16 cellular contexts compared by ENCODE assay signal in genomic region chr10:16602104-16602735, GRCh38.
DNase-seq lines count a peak whose midpoint lies in the region; ATAC-seq and TF ChIP-seq lines count a peak whose summit lies in the region.
"Had no signal": no experiment of that assay in that cellular context is flagged by ENCODE, and none has a peak within 500 bp of the region (broad histone marks: within the 10 kb centered on the region; RNA-seq: fewer than 3 reads in every experiment).

No MANE protein-coding gene starts in this region.

- peak overlapping the region; percentile 62 for H3K27ac Mint-ChIP-seq in endothelial cell (ENCODE audit: unreplicated experiment)

- peaks cover 12% of the 10 kb centered on the region for H3K4me1 Mint-ChIP-seq in endothelial cell (ENCODE audit: unreplicated experiment)
- H3K4me1 Mint-ChIP-seq: CD14-positive monocyte had no signal

- H3K9me3 Mint-ChIP-seq in endothelial cell (ENCODE audit: unreplicated experiment), result no peaks in the 10 kb centered on the region

- ATAC-seq in GM21515 (IDR thresholded peaks at IDR 0.05; ENCODE audit: unreplicated experiment), result no peak
- ATAC-seq: HepG2 had no signal

- TF ChIP-seq CTCF in endothelial cell (IDR thresholded peaks at IDR 0.05; ENCODE audit: unreplicated experiment), result no peak

- H3K4me3 Mint-ChIP-seq in endothelial cell (ENCODE audit: unreplicated experiment), result no peak overlapping the region
- H3K4me3 Mint-ChIP-seq: CD14-positive monocyte had no signal

- peaks cover 3% of the 10 kb centered on the region for H3K27me3 Mint-ChIP-seq in endothelial cell (ENCODE audit: unreplicated experiment)

- DNase-seq in DMS153 (lab: John Stamatoyannopoulos, UW), result peak; percentile 9
- DNase-seq in DMS153 treated with DMSO at 0.1 percent for 48 hours (lab: John Stamatoyannopoulos, UW; ENCODE audit: unreplicated experiment), result no peak
- peak; percentile 90 for DNase-seq in DMS53 (lab: John Stamatoyannopoulos, UW)
- DNase-seq in NCI-H69 (lab: John Stamatoyannopoulos, UW), result peak; percentile 50
- no peak for DNase-seq in endothelial cell (ENCODE audit: low spot score)
- no peak for DNase-seq in DMS79 (lab: John Stamatoyannopoulos, UW)
- no peak for DNase-seq in epidermal melanocyte (ENCODE audit: insufficient read length, low spot score)
- DNase-seq: DMS79 treated with DMSO at 0.1 percent for 48 hours, KG1, NCI-H1694, NCI-H345, NCI-H526 treated with DMSO at 0.1 percent for 48 hours, SHP77 had no signal

- H3K36me3 Mint-ChIP-seq in endothelial cell (ENCODE audit: low read depth, unreplicated experiment), result peaks cover 4% of the 10 kb centered on the region

Comparison
In these comparisons a context has a peak if more than half of its experiments do, and no peak if none do; other contexts are left out.
1. DNase-seq: peak in DMS153 (single experiment), DMS53 (single experiment) and NCI-H69 (single experiment); none in DMS153 treated with DMSO at 0.1 percent for 48 hours (single experiment), endothelial cell (single experiment), DMS79 (single experiment) and epidermal melanocyte (single experiment).